ENCODE assay signal across 7 cellular contexts in genomic region chr19:1401889-1402217, GRCh38. TPM values are rescaled to one million over a fixed set of nuclear protein-coding genes. Genes with fewer than 3 reads are reported as not detected.
DNase-seq lines count a peak whose midpoint lies in the region; ATAC-seq and TF ChIP-seq lines count a peak whose summit lies in the region.

No MANE protein-coding gene starts in this region.

- H3K4me3 ChIP-seq in H7 (ENCODE audit: insufficient read depth, low read depth, low read length) (peak overlapping the region; percentile 82), foreskin fibroblast (ENCODE audit: low read depth in 1 of 2, low read length in 2 of 2) (peak overlapping the region; percentile 64 to 73), skin epidermis (peak overlapping the region; percentile 37 to 62 (median 49))

- DNase-seq in H7 (no peak), T-helper 17 cell (no peak), foreskin fibroblast (no peak), NCI-H2227 treated with DMSO at 0.1 percent for 48 hours (lab: John Stamatoyannopoulos, UW) (no peak), sciatic nerve (ENCODE audit: low spot score) (no peak)

- H3K9me3 Mint-ChIP-seq in stimulated activated memory B cell treated with anti-CD40 and anti-IgM and Interleukin-4, amounts not matched to agents 10 μg/mL and 1 μg/mL and 100 μg/mL, for 72 hours: no peaks in the 10 kb centered on the region

- H3K4me1 Mint-ChIP-seq in T-helper 17 cell: peaks cover 9% of the 10 kb centered on the region
- peaks cover 26% of the 10 kb centered on the region for H3K4me1 Mint-ChIP-seq in stimulated activated memory B cell treated with anti-CD40 and anti-IgM and Interleukin-4, amounts not matched to agents 10 μg/mL and 1 μg/mL and 100 μg/mL, for 72 hours

- no peaks in the 10 kb centered on the region for H3K9me3 ChIP-seq in T-helper 17 cell (ENCODE audit: control insufficient read depth, low read length, poor library complexity, severe bottlenecking)

- no peaks in the 10 kb centered on the region for H3K27me3 Mint-ChIP-seq in T-helper 17 cell
- H3K27me3 Mint-ChIP-seq in stimulated activated memory B cell treated with anti-CD40 and anti-IgM and Interleukin-4, amounts not matched to agents 10 μg/mL and 1 μg/mL and 100 μg/mL, for 72 hours: peaks cover 18% of the 10 kb centered on the region

- H3K36me3 Mint-ChIP-seq in T-helper 17 cell (ENCODE audit: low read depth): no peaks in the 10 kb centered on the region
- no peaks in the 10 kb centered on the region for H3K36me3 Mint-ChIP-seq in stimulated activated memory B cell treated with anti-CD40 and anti-IgM and Interleukin-4, amounts not matched to agents 10 μg/mL and 1 μg/mL and 100 μg/mL, for 72 hours

- peak overlapping the region in 6 of 21 experiments; percentile 12 to 80 (median 30) for H3K27ac ChIP-seq in skin epidermis

- H3K4me3 Mint-ChIP-seq in T-helper 17 cell: peak overlapping the region; percentile 69
- H3K4me3 Mint-ChIP-seq in stimulated activated memory B cell treated with anti-CD40 and anti-IgM and Interleukin-4, amounts not matched to agents 10 μg/mL and 1 μg/mL and 100 μg/mL, for 72 hours: no peak overlapping the region

- peaks cover 4% of the 10 kb centered on the region; the same call in 1 of the 2 replicates for H3K27me3 ChIP-seq in H7 (ENCODE audit: control insufficient read depth, insufficient read depth, low read length)

- no peak for TF ChIP-seq CTCF in foreskin fibroblast (IDR thresholded peaks at IDR 0.05; ENCODE audit: low read depth, low read length)

- ATAC-seq in T-helper 17 cell: no peak
- ATAC-seq in sciatic nerve: no peak
- ATAC-seq in stimulated activated memory B cell treated with anti-CD40 and anti-IgM and Interleukin-4, amounts not matched to agents 10 μg/mL and 1 μg/mL and 100 μg/mL, for 72 hours: no peak

- H3K36me3 ChIP-seq in H7 (replicated peaks; ENCODE audit: control insufficient read depth, insufficient read depth, low read length): no peaks in the 10 kb centered on the region

- no peak overlapping the region for H3K27ac Mint-ChIP-seq in T-helper 17 cell
- no peak overlapping the region for H3K27ac Mint-ChIP-seq in stimulated activated memory B cell treated with anti-CD40 and anti-IgM and Interleukin-4, amounts not matched to agents 10 μg/mL and 1 μg/mL and 100 μg/mL, for 72 hours

- intact Hi-C loops in sciatic nerve (cut with DNase I): no loop called here

RNA-seq across cellular contexts. Expression of gene GAMT, which starts 0.5 kb away (rescaled TPM):
- 12.3 and 31.6 TPM in 2 replicates for total RNA-seq in H7 (2014; rRNA removed; shearing (Covaris generic))
- total RNA-seq in T-helper 17 cell: 1 to 10 TPM; 9.0 to 9.9 TPM
- total RNA-seq in sciatic nerve: 48.1 TPM

RNA-seq across cellular contexts. Expression of gene DAZAP1, which starts 5.5 kb away (rescaled TPM):
- 196 and 198 TPM in 2 replicates for total RNA-seq in H7 (2014; rRNA removed; shearing (Covaris generic))
- total RNA-seq in T-helper 17 cell: 100 to 1,000 TPM; 148 to 163 TPM
- 75.7 TPM for total RNA-seq in sciatic nerve

RNA-seq across cellular contexts. Expression of gene NDUFS7, which starts 18.1 kb away (rescaled TPM):
- total RNA-seq in H7 (2014; rRNA removed; shearing (Covaris generic)): 125 and 140 TPM in 2 replicates
- total RNA-seq in T-helper 17 cell (10 to 100 TPM; 50.9 to 54.7 TPM), sciatic nerve (57.5 TPM)

RNA-seq across cellular contexts. Expression of gene RPS15, which starts 36.3 kb away (rescaled TPM):
- total RNA-seq in H7 (2014; rRNA removed; shearing (Covaris generic)): 1,494 and 1,693 TPM in 2 replicates
- 1,000 to 10,000 TPM; 1,653 to 1,678 TPM for total RNA-seq in T-helper 17 cell
- 753 TPM for total RNA-seq in sciatic nerve

RNA-seq across cellular contexts. Expression of gene APC2, which starts 48.1 kb away (rescaled TPM):
- total RNA-seq in H7 (2014; rRNA removed; shearing (Covaris generic)): 0.11 and 0.31 TPM in 2 replicates
- total RNA-seq in T-helper 17 cell: under 1 TPM; 0.07 to 0.44 TPM
- 6.0 TPM for total RNA-seq in sciatic nerve
